In genomic region chr20:21708738-21709534, GRCh38 we compare ENCODE assay signal across 26 cellular contexts. TPM values are rescaled to one million over a fixed set of nuclear protein-coding genes. Genes with fewer than 3 reads are reported as not detected.
DNase-seq lines count a peak whose midpoint lies in the region; ATAC-seq, FAIRE-seq and TF ChIP-seq lines count a peak whose summit lies in the region.
"Had no signal": no experiment of that assay in that cellular context is flagged by ENCODE, and none has a peak within 500 bp of the region (broad histone marks: within the 10 kb centered on the region; RNA-seq: fewer than 3 reads in every experiment).

No MANE protein-coding gene starts in this region.

- no peak overlapping the region for H2AK5ac ChIP-seq in IMR-90 (ENCODE audit: low read depth, low read length)
- no peak overlapping the region; the same call in 1 of the 2 replicates for H2AK5ac ChIP-seq in H1 (ENCODE audit: low read depth, low read length)
- no peak overlapping the region for H2AK5ac ChIP-seq in neuronal stem cell (ENCODE audit: low read depth, low read length)

- H3K36me3 ChIP-seq in IMR-90 (ENCODE audit: control insufficient read depth, insufficient read depth, low read length) (no peaks in the 10 kb centered on the region), H1 (ENCODE audit: control insufficient read depth in 2 of 4, insufficient read depth in 4 of 4, low read length in 3 of 4) (peaks cover 0 to 11% (median 0%) of the 10 kb centered on the region in 4 experiments; a peak in 1 of 8 replicates), neuronal stem cell (replicated peaks in 1 of 2; ENCODE audit: control insufficient read depth in 2 of 2, insufficient read depth in 2 of 2, low read length in 2 of 2) (no peaks in the 10 kb centered on the region)

- H3K79me2 ChIP-seq in H1 (ENCODE audit: control insufficient read depth in 1 of 2, insufficient read depth in 2 of 2, low read length in 2 of 2), result no peaks in the 10 kb centered on the region

- no peak overlapping the region for H4K91ac ChIP-seq in IMR-90 (ENCODE audit: insufficient read depth, low read depth, low read length)
- H4K91ac ChIP-seq in H1 (replicated peaks; ENCODE audit: insufficient read length, low read length), result no peak overlapping the region
- H4K91ac ChIP-seq in neuronal stem cell (ENCODE audit: low read depth, low read length, poor library complexity), result no peak overlapping the region

- peaks cover 4% of the 10 kb centered on the region; the same call in 1 of the 2 replicates for H3K23me2 ChIP-seq in H1 (ENCODE audit: low read depth, low read length)

- H2BK15ac ChIP-seq in IMR-90 (ENCODE audit: low read depth, low read length) (no peak overlapping the region), H1 (ENCODE audit: low read length) (0 out of 2 replicates have a peak overlapping the region, but pooled peaks have one; percentile 29), neuronal stem cell (ENCODE audit: low read length) (no peak overlapping the region)

- POLR2A ChIA-PET in IMR-90 (lab: Charles Lee; ENCODE audit: unreplicated experiment), result no interaction called here
- POLR2A ChIA-PET in H1 (lab: Charles Lee; ENCODE audit: partially characterized antibody), result interaction anchor here (1.0 kb wide), 1 partner anchor 870 kb away, joined by 3 read pairs; no protein-coding TSS in a partner anchor

- H3K23ac ChIP-seq in IMR-90 (ENCODE audit: low read depth, low read length), result no peak overlapping the region
- no peak overlapping the region for H3K23ac ChIP-seq in H1 (ENCODE audit: insufficient read length)
- peak overlapping the region; percentile 23 for H3K23ac ChIP-seq in neuronal stem cell (ENCODE audit: low read depth, low read length, poor library complexity)

- H3K4me1 Mint-ChIP-seq in activated CD8-positive, alpha-beta memory T cell treated with anti-CD3 and anti-CD28 coated beads, Interleukin-2, amount 10 ng/mL, durations not matched to agents 7 days and 5 days, result no peaks in the 10 kb centered on the region
- H3K4me1 Mint-ChIP-seq in stimulated activated memory B cell treated with anti-CD40 and anti-IgM and Interleukin-4, amounts not matched to agents 10 μg/mL and 1 μg/mL and 100 μg/mL, for 72 hours, result peaks cover 7% of the 10 kb centered on the region

- intact Hi-C loops in IMR-90 (cut with micrococcal nuclease), result no loop called here

- peaks cover 83% of the 10 kb centered on the region for H3K27me3 Mint-ChIP-seq in activated CD8-positive, alpha-beta memory T cell treated with anti-CD3 and anti-CD28 coated beads, Interleukin-2, amount 10 ng/mL, durations not matched to agents 7 days and 5 days
- H3K27me3 Mint-ChIP-seq in stimulated activated memory B cell treated with anti-CD40 and anti-IgM and Interleukin-4, amounts not matched to agents 10 μg/mL and 1 μg/mL and 100 μg/mL, for 72 hours, result peaks cover 80% of the 10 kb centered on the region

- no peaks in the 10 kb centered on the region for H3K79me1 ChIP-seq in IMR-90 (ENCODE audit: low read depth in 1 of 2, low read length in 2 of 2)
- H3K79me1 ChIP-seq in H1 (ENCODE audit: low read depth, low read length), result no peaks in the 10 kb centered on the region
- no peaks in the 10 kb centered on the region for H3K79me1 ChIP-seq in neuronal stem cell (ENCODE audit: low read depth, low read length)

- BruUV-seq in IMR-90 (replicated peaks; lab: Mats Ljungman, UMichigan), result no TSS peak

- TF ChIP-seq RAD21 in IMR-90 (IDR thresholded peaks at IDR 0.05; ENCODE audit: low read length) (no peak), H1 (IDR thresholded peaks at IDR 0.05 in 1 of 2, conservative IDR thresholded peaks at IDR 0.05 in 1 of 2; ENCODE audit: low read depth in 2 of 2, low read length in 2 of 2) (no peak)

- FAIRE-seq in H1 (lab: Jason Lieb, UNC), result no peak
- FAIRE-seq: A549, GM12892 had no signal

- no peak for TF ChIP-seq EP300 in H1 (IDR thresholded peaks at IDR 0.05; ENCODE audit: borderline replicate concordance in 1 of 2, low read depth in 2 of 2, low read length in 2 of 2)

- H3K4me1 ChIP-seq in IMR-90 (ENCODE audit: control insufficient read depth, insufficient read depth, low read length) (no peaks in the 10 kb centered on the region), H1 (replicated peaks in 1 of 4; ENCODE audit: control insufficient read depth in 3 of 4, insufficient read depth in 4 of 4, low read length in 3 of 4) (peaks cover 0 to 25% (median 13%) of the 10 kb centered on the region in 4 experiments; a peak in 6 of 7 replicates), neuronal stem cell (ENCODE audit: control insufficient read depth in 2 of 2, insufficient read depth in 1 of 2, low read depth in 1 of 2, low read length in 2 of 2) (peaks cover 0 to 6% of the 10 kb centered on the region in 2 donors)
- H3K4me1 ChIP-seq: A549 had no signal

- H3K27me3 ChIP-seq in IMR-90 (ENCODE audit: control insufficient read depth, insufficient read depth, low read length) (peaks cover 52% of the 10 kb centered on the region), H1 (replicated peaks in 1 of 4; ENCODE audit: control insufficient read depth in 3 of 4, extremely low read depth in 1 of 4, insufficient read depth in 3 of 4, low read length in 3 of 4) (peaks cover 91 to 100% (median 98%) of the 10 kb centered on the region in 4 experiments), neuronal stem cell (ENCODE audit: control insufficient read depth in 3 of 3, insufficient read depth in 3 of 3, low read depth in 1 of 3, low read length in 3 of 3) (peaks cover 69 to 98% (median 88%) of the 10 kb centered on the region in 3 experiments)

- H2BK12ac ChIP-seq in H1 (ENCODE audit: low read depth, low read length), result peak overlapping the region; percentile 33; the same call in 1 of the 2 replicates
- no peak overlapping the region for H2BK12ac ChIP-seq in neuronal stem cell (ENCODE audit: low read length)

- H2BK120ac ChIP-seq in IMR-90 (ENCODE audit: low read depth, low read length), result no peak overlapping the region
- no peak overlapping the region for H2BK120ac ChIP-seq in H1 (replicated peaks; ENCODE audit: low read depth, low read length)
- no peak overlapping the region for H2BK120ac ChIP-seq in neuronal stem cell (ENCODE audit: low read depth, low read length)

- H3K36me3 Mint-ChIP-seq in activated CD8-positive, alpha-beta memory T cell treated with anti-CD3 and anti-CD28 coated beads, Interleukin-2, amount 10 ng/mL, durations not matched to agents 7 days and 5 days, result no peaks in the 10 kb centered on the region
- H3K36me3 Mint-ChIP-seq in stimulated activated memory B cell treated with anti-CD40 and anti-IgM and Interleukin-4, amounts not matched to agents 10 μg/mL and 1 μg/mL and 100 μg/mL, for 72 hours, result no peaks in the 10 kb centered on the region
- H3K36me3 Mint-ChIP-seq: CD4-positive, CD25-positive, alpha-beta regulatory T cell had no signal

- H2AFZ ChIP-seq in IMR-90 (replicated peaks; ENCODE audit: low read length, poor library complexity) (peak overlapping the region; percentile 6), H1 (ENCODE audit: low read length) (no peak overlapping the region), neuronal stem cell (ENCODE audit: low read length) (no peak overlapping the region)

- H3K14ac ChIP-seq in IMR-90 (replicated peaks; ENCODE audit: low read depth, low read length) (no peak overlapping the region), H1 (ENCODE audit: insufficient read length) (no peak overlapping the region), neuronal stem cell (ENCODE audit: low read length) (no peak overlapping the region)

- H3K56ac ChIP-seq in IMR-90 (ENCODE audit: extremely low read depth, insufficient read depth, low read length) (no peak overlapping the region), H1 (replicated peaks; ENCODE audit: insufficient read length, low read depth, low read length) (no peak overlapping the region)

- no peak for ATAC-seq in IMR-90 (ENCODE audit: low read depth)
- no peak for ATAC-seq in activated CD8-positive, alpha-beta memory T cell treated with anti-CD3 and anti-CD28 coated beads, Interleukin-2, amount 10 ng/mL, durations not matched to agents 7 days and 5 days
- ATAC-seq in stimulated activated memory B cell treated with anti-CD40 and anti-IgM and Interleukin-4, amounts not matched to agents 10 μg/mL and 1 μg/mL and 100 μg/mL, for 72 hours, result no peak
- ATAC-seq: A549, HCT116 had no signal

- DNase-seq in GM10266 (ENCODE audit: extremely low spot score) (peak; percentile 19), IMR-90 (no peak), H1 (ENCODE audit: low read depth in 1 of 2, low spot score in 2 of 2) (no peak), neuronal stem cell (ENCODE audit: low spot score) (no peak), midbrain (lab: John Stamatoyannopoulos, UW) (no peak), medulla oblongata (ENCODE audit: extremely low spot score) (no peak)
- no peak for DNase-seq in activated CD8-positive, alpha-beta memory T cell treated with anti-CD3 and anti-CD28 coated beads, Interleukin-2, amount 10 ng/mL, durations not matched to agents 7 days and 5 days
- DNase-seq: CD4-positive, CD25-positive, alpha-beta regulatory T cell; COR-L47; DMS 273 treated with DMSO at 0.1 percent for 48 hours; DND-41; KG1; NCI-H1092; NCI-H1436 treated with DMSO at 0.1 percent for 48 hours; NCI-H226; NCI-H510A treated with DMSO at 0.1 percent for 48 hours; NCI-H774; NK-92 treated with Interleukin-12 subunit alpha and Interleukin-12 subunit beta, amount 100 ng/mL, for 24 hours; SHP77 treated with DMSO at 0.1 percent for 48 hours had no signal

- H3K4ac ChIP-seq in IMR-90 (ENCODE audit: low read depth, low read length), result no peak overlapping the region
- no peak overlapping the region for H3K4ac ChIP-seq in H1 (replicated peaks; ENCODE audit: insufficient read length, low read depth, low read length)
- H3K4ac ChIP-seq in neuronal stem cell (ENCODE audit: low read length), result no peak overlapping the region

- no CpG with 5 or more reads among the region's 43 CpGs for WGBS in IMR-90 (ENCODE audit: extremely low coverage in 2 of 2, insufficient read length in 1 of 2), 2 experiments
- 4% methylated on average over 37 of the region's 43 CpGs; no CpG with 5 or more reads in 1 of the 2 experiments for WGBS in H1 (ENCODE audit: extremely low coverage in 1 of 2, insufficient coverage in 1 of 2, insufficient read length in 1 of 2, insufficient replicate concordance in 2 of 2, low coverage in 1 of 2, low lambda C conversion rate in 2 of 2, missing lambda C conversion rate in 1 of 2), 2 experiments
- WGBS in neuronal stem cell (ENCODE audit: extremely low coverage in 2 of 2, insufficient read length in 2 of 2, insufficient replicate concordance in 1 of 2), 2 donors, result no CpG with 5 or more reads among the region's 43 CpGs

- no peak overlapping the region for H3K27ac ChIP-seq in IMR-90 (ENCODE audit: insufficient read depth, low read length)
- H3K27ac ChIP-seq in H1 (ENCODE audit: low read depth, low read length), result no peak overlapping the region
- H3K27ac ChIP-seq in neuronal stem cell (replicated peaks; ENCODE audit: low read length), result no peak overlapping the region
- H3K27ac ChIP-seq: A549, RWPE1, SK-N-MC had no signal

- H4K5ac ChIP-seq in IMR-90 (ENCODE audit: low read depth, low read length), result no peak overlapping the region
- no peak overlapping the region for H4K5ac ChIP-seq in H1 (ENCODE audit: insufficient read length, low read depth, low read length)

- H3K9me3 ChIP-seq in IMR-90 (ENCODE audit: control insufficient read depth, insufficient read depth, low read length), result no peaks in the 10 kb centered on the region
- no peaks in the 10 kb centered on the region; a peak in 1 of 4 replicates for H3K9me3 ChIP-seq in H1 (ENCODE audit: insufficient read depth in 2 of 2, low read depth in 1 of 2, low read length in 1 of 2)
- H3K9me3 ChIP-seq in neuronal stem cell (replicated peaks in 1 of 2; ENCODE audit: control insufficient read depth in 2 of 2, insufficient read depth in 1 of 2, low read depth in 1 of 2, low read length in 2 of 2), result peaks cover 0 to 5% of the 10 kb centered on the region in 2 donors
- H3K9me3 ChIP-seq: A549 had no signal

- H4K20me1 ChIP-seq in IMR-90 (ENCODE audit: insufficient read depth, low read length), result no peaks in the 10 kb centered on the region
- peaks cover 27 to 54% of the 10 kb centered on the region in 2 experiments for H4K20me1 ChIP-seq in H1 (replicated peaks in 1 of 2; ENCODE audit: control insufficient read depth in 1 of 2, insufficient read depth in 2 of 2, low read length in 2 of 2)

- H3K9ac ChIP-seq in IMR-90 (ENCODE audit: low read depth, low read length), result no peak overlapping the region
- no peak overlapping the region for H3K9ac ChIP-seq in H1 (replicated peaks in 1 of 4; ENCODE audit: extremely low read depth in 1 of 4, low read depth in 3 of 4, low read length in 3 of 4)
- no peak overlapping the region for H3K9ac ChIP-seq in neuronal stem cell (ENCODE audit: low read depth, low read length, poor library complexity)

- no peak overlapping the region for H3K18ac ChIP-seq in IMR-90 (ENCODE audit: low read depth, low read length)
- no peak overlapping the region for H3K18ac ChIP-seq in H1 (ENCODE audit: extremely low read depth, low read length)
- H3K18ac ChIP-seq in neuronal stem cell (ENCODE audit: low read length), result no peak overlapping the region

- dilution Hi-C loops in IMR-90 (cut with HindIII; ENCODE audit: low sequenced_read_pairs, unreplicated experiment), result no loop called here

- no peaks in the 10 kb centered on the region for H3K9me1 ChIP-seq in IMR-90 (ENCODE audit: insufficient read depth, low read length)

- H2BK20ac ChIP-seq in IMR-90 (ENCODE audit: low read depth, low read length) (no peak overlapping the region), H1 (ENCODE audit: low read length) (0 out of 2 replicates have a peak overlapping the region, but pooled peaks have one; percentile 48)

- no peak overlapping the region for H2BK5ac ChIP-seq in IMR-90 (ENCODE audit: low read depth, low read length, poor library complexity, severe bottlenecking)
- H2BK5ac ChIP-seq in H1 (ENCODE audit: low read depth, low read length), result no peak overlapping the region
- no peak overlapping the region for H2BK5ac ChIP-seq in neuronal stem cell (ENCODE audit: low read length)

- CTCF ChIA-PET in IMR-90 (lab: Yijun Ruan, JAX) (no interaction called here), H1 (lab: Charles Lee; ENCODE audit: partially characterized antibody) (interaction anchor here (1.2 to 1.5 kb wide), 2 partner anchors 10 to 15 kb away, joined by 3 to 4 read pairs; no protein-coding TSS in a partner anchor)
- CTCF ChIA-PET in activated CD8-positive, alpha-beta memory T cell treated with anti-CD3 and anti-CD28 coated beads, Interleukin-2, amount 10 ng/mL, durations not matched to agents 7 days and 5 days (lab: Charles Lee), result interaction anchor here (1.6 kb wide), 1 partner anchor 11 kb away, joined by 5 read pairs; no protein-coding TSS in a partner anchor

- no peaks in the 10 kb centered on the region for H3K9me3 Mint-ChIP-seq in activated CD8-positive, alpha-beta memory T cell treated with anti-CD3 and anti-CD28 coated beads, Interleukin-2, amount 10 ng/mL, durations not matched to agents 7 days and 5 days (ENCODE audit: low read depth)
- H3K9me3 Mint-ChIP-seq in stimulated activated memory B cell treated with anti-CD40 and anti-IgM and Interleukin-4, amounts not matched to agents 10 μg/mL and 1 μg/mL and 100 μg/mL, for 72 hours, result no peaks in the 10 kb centered on the region

- H4K8ac ChIP-seq in IMR-90 (ENCODE audit: low read depth in 2 of 2, low read length in 2 of 2), result no peak overlapping the region
- no peak overlapping the region for H4K8ac ChIP-seq in H1 (ENCODE audit: extremely low read depth, insufficient read depth, low read length)
- H4K8ac ChIP-seq in neuronal stem cell (ENCODE audit: low read depth, low read length), result no peak overlapping the region

- H2AK9ac ChIP-seq in IMR-90 (replicated peaks; ENCODE audit: low read depth, low read length, poor library complexity), result no peak overlapping the region

- no peak overlapping the region for H3K4me2 ChIP-seq in IMR-90 (ENCODE audit: low read depth, low read length)
- peak overlapping the region in 1 of 2 experiments; percentile 22; a peak in 2 of 4 replicates for H3K4me2 ChIP-seq in H1 (ENCODE audit: insufficient read depth in 1 of 2, low read depth in 2 of 2, low read length in 2 of 2)
- no peak overlapping the region for H3K4me2 ChIP-seq in neuronal stem cell (ENCODE audit: insufficient read depth, low read length, poor library complexity, severe bottlenecking)
- H3K4me2 ChIP-seq: A549 had no signal

- H3K27ac Mint-ChIP-seq in activated CD8-positive, alpha-beta memory T cell treated with anti-CD3 and anti-CD28 coated beads, Interleukin-2, amount 10 ng/mL, durations not matched to agents 7 days and 5 days, result no peak overlapping the region
- H3K27ac Mint-ChIP-seq in stimulated activated memory B cell treated with anti-CD40 and anti-IgM and Interleukin-4, amounts not matched to agents 10 μg/mL and 1 μg/mL and 100 μg/mL, for 72 hours, result no peak overlapping the region
- H3K27ac Mint-ChIP-seq: CD4-positive, CD25-positive, alpha-beta regulatory T cell had no signal

- in situ Hi-C loops in IMR-90 (cut with MboI; ENCODE audit: low sequenced_read_pairs), result loop anchor here (25.0 kb wide), 1 partner anchor 603 kb away; no protein-coding TSS in a partner anchor

- TF ChIP-seq CTCF in GM10266 (IDR thresholded peaks at IDR 0.05; ENCODE audit: control insufficient read depth, insufficient read depth, low read depth, missing control alignments) (no peak), IMR-90 (conservative IDR thresholded peaks at IDR 0.05; ENCODE audit: low read depth, low read length) (no peak), H1 (IDR thresholded peaks at IDR 0.05; ENCODE audit: control extremely low read depth in 1 of 3, insufficient read depth in 1 of 3, low read depth in 1 of 3, low read length in 3 of 3) (no peak)

- H3K4me3 ChIP-seq in IMR-90 (ENCODE audit: insufficient read depth, low read depth, low read length) (no peak overlapping the region), H1 (ENCODE audit: extremely low read depth in 1 of 4, insufficient read depth in 2 of 4, low read depth in 3 of 4, low read length in 4 of 4) (no peak overlapping the region), neuronal stem cell (ENCODE audit: low read length in 2 of 2) (no peak overlapping the region)
- H3K4me3 ChIP-seq: A549, SK-N-MC had no signal

- no peak overlapping the region for H3K4me3 Mint-ChIP-seq in activated CD8-positive, alpha-beta memory T cell treated with anti-CD3 and anti-CD28 coated beads, Interleukin-2, amount 10 ng/mL, durations not matched to agents 7 days and 5 days
- no peak overlapping the region for H3K4me3 Mint-ChIP-seq in stimulated activated memory B cell treated with anti-CD40 and anti-IgM and Interleukin-4, amounts not matched to agents 10 μg/mL and 1 μg/mL and 100 μg/mL, for 72 hours
- H3K4me3 Mint-ChIP-seq: CD4-positive, CD25-positive, alpha-beta regulatory T cell had no signal

- TF ChIP-seq POLR2A in IMR-90 (IDR thresholded peaks at IDR 0.05; ENCODE audit: low read depth, low read length) (no peak), H1 (IDR thresholded peaks at IDR 0.05; ENCODE audit: control extremely low read depth in 1 of 2, low read depth in 2 of 2, low read length in 2 of 2) (no peak)

RNA-seq across cellular contexts. Expression of gene PAX1, which starts 3.5 kb away (rescaled TPM):
- not detected in 2 replicates for total RNA-seq in IMR-90 (2012; rRNA removed)
- polyA plus RNA-seq in IMR-90 (2012; rRNA removed) (not detected in 2 replicates), H1 (2011; rRNA removed) (not detected in 2 replicates)
- not detected in 2 replicates for polyA plus RNA-seq in IMR-90 (2012; cell fraction: cytosol; rRNA removed)
- not detected in 2 replicates for polyA plus RNA-seq in IMR-90 (2012; cell fraction: nucleus; rRNA removed; ENCODE audit: low replicate concordance)
- not detected in 2 replicates for total RNA-seq in H1 (2021; fragmentation: NEBNext Ultra II Directional; extraction: Animal tissue kit (Norgen Biotek cat#: 25700))
- polyA plus RNA-seq in H1 (2011; cell fraction: cytosol; rRNA removed), result not detected
- polyA plus RNA-seq in H1 (2011; cell fraction: nucleus; rRNA removed), result not detected
- polyA plus RNA-seq in H1 (2012, experiment 1 of 2), result not detected in 4 replicates
- polyA plus RNA-seq in H1 (2012, experiment 2 of 2), result not detected
- not detected for polyA plus RNA-seq in H1 (2013, experiment 1 of 2)
- not detected for polyA plus RNA-seq in H1 (2013, experiment 2 of 2)
- polyA minus RNA-seq in H1 (2011; rRNA and poly(A)+ RNA removed), result not detected in 2 replicates
- polyA minus RNA-seq in H1 (2011; cell fraction: cytosol; rRNA and poly(A)+ RNA removed), result not detected
- polyA minus RNA-seq in H1 (2011; cell fraction: nucleus; rRNA and poly(A)+ RNA removed), result not detected
- not detected for polyA plus RNA-seq in neuronal stem cell (2013, experiment 1 of 2)
- not detected for polyA plus RNA-seq in neuronal stem cell (2013, experiment 2 of 2)
- total RNA-seq in activated CD8-positive, alpha-beta memory T cell treated with anti-CD3 and anti-CD28 coated beads, Interleukin-2, amount 10 ng/mL, durations not matched to agents 7 days and 5 days, result not detected
- total RNA-seq: CD4-positive, CD25-positive, alpha-beta regulatory T cell had no signal
- polyA plus RNA-seq: A549; BJ; CD4-positive, CD25-positive, alpha-beta regulatory T cell had no signal
